In the genomic region with DNA sequence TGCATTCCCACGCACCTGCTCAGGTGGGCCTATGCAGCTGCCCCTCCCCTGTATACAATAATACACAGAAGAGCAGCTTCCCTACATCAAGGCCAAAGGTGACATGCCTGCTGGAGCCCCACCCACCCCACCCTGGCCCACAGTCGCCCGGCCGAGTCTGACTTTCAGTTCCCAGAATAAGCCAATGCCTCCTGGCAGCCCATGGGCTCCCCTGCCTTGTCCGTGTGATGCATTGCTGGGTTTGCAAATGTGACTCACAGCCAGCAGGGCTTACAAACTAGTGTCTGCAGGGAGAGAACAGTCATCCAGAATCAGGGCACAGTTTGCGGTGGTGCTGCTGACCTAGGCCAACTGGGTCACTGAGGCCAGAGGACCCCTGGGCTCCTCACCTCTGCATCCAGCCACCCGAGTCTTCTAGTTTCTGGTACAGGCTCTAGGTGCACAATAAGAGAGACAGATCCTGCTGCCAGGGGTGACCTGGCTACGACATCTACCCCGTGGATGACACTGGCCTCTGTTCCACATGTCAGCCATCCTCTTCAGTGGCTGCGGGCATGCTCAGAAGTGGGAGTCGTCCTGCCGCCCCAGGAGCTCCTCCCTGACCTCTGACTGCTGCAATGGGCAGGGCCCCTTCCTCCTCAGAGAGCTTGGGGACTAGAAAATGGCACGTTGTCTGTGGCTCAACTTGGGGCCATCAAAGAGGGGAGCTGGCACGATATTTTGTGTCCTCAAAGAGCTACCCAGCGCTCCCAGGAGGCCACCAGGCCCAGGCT, we compare ENCODE assay signal across 9 cellular contexts.
DNase-seq lines count a peak whose midpoint lies in the region; ATAC-seq and TF ChIP-seq lines count a peak whose summit lies in the region.
"Had no signal": no experiment of that assay in that cellular context is flagged by ENCODE, and none has a peak within 500 bp of the region (broad histone marks: within the 10 kb centered on the region; RNA-seq: fewer than 3 reads in every experiment).

No MANE protein-coding gene starts in this region.

- peaks cover 4% of the 10 kb centered on the region for H4K20me1 ChIP-seq in GM23338 (replicated peaks; ENCODE audit: insufficient read depth)

- H3K4me2 ChIP-seq in GM23338: no peak overlapping the region

- ATAC-seq in HG03175 (IDR thresholded peaks at IDR 0.05; ENCODE audit: unreplicated experiment): peak; percentile 60
- ATAC-seq in body of pancreas: no peak
- ATAC-seq in lower lobe of right lung: peak; percentile 52 to 61
- ATAC-seq in GM23338: no peak
- no peak for ATAC-seq in HG02885 (IDR thresholded peaks at IDR 0.05; ENCODE audit: poor library complexity, unreplicated experiment)

- intact Hi-C loops in body of pancreas (cut with DNase I): no loop called here
- intact Hi-C loops in lower lobe of right lung (cut with DNase I): no loop called here

- no peaks in the 10 kb centered on the region for H3K27me3 ChIP-seq in body of pancreas
- no peaks in the 10 kb centered on the region for H3K27me3 ChIP-seq in lower lobe of right lung (ENCODE audit: low read depth)
- H3K27me3 ChIP-seq in GM23338 (ENCODE audit: insufficient read depth): no peaks in the 10 kb centered on the region

- no peak overlapping the region for H3K4me3 Mint-ChIP-seq in GM23338

- H3K4me1 ChIP-seq in body of pancreas: peaks cover 42% of the 10 kb centered on the region
- peaks cover 37% of the 10 kb centered on the region for H3K4me1 ChIP-seq in lower lobe of right lung
- H3K4me1 ChIP-seq in GM23338 (ENCODE audit: insufficient read depth): no peaks in the 10 kb centered on the region

- H3K36me3 Mint-ChIP-seq in GM23338 (ENCODE audit: low read depth): peaks cover 6% of the 10 kb centered on the region; the same call in 1 of the 3 replicates

- no peak overlapping the region for H3K4me3 ChIP-seq in body of pancreas
- H3K4me3 ChIP-seq in lower lobe of right lung: no peak overlapping the region
- no peak overlapping the region for H3K4me3 ChIP-seq in GM23338

- WGBS in body of pancreas, 2 donors: 76 to 82% methylated on average over 13 to 15 of the region's 15 CpGs

- no peaks in the 10 kb centered on the region for H3K9me3 Mint-ChIP-seq in GM23338

- H3K9me3 ChIP-seq in body of pancreas (no peaks in the 10 kb centered on the region), lower lobe of right lung (no peaks in the 10 kb centered on the region)

- peaks cover 25% of the 10 kb centered on the region for H3K27me3 Mint-ChIP-seq in GM23338 (ENCODE audit: insufficient read depth, low read depth, poor library complexity)

- DNase-seq in AG08395 (ENCODE audit: low spot score): peak; percentile 90
- peak in 1 of 4 donors; percentile 54 for DNase-seq in body of pancreas
- peak; percentile 69 for DNase-seq in lower lobe of right lung
- no peak for DNase-seq in NCI-H1436 (lab: John Stamatoyannopoulos, UW)
- DNase-seq in GM23338 (ENCODE audit: low spot score): no peak
- DNase-seq in activated CD8-positive, alpha-beta memory T cell treated with anti-CD3 and anti-CD28 coated beads, Interleukin-2, amount 50 U/mL, for 48 hours: no peak
- DNase-seq: DND-41 had no signal

- TF ChIP-seq CTCF in body of pancreas (IDR thresholded peaks at IDR 0.05): no peak
- no peak for TF ChIP-seq CTCF in lower lobe of right lung (IDR thresholded peaks at IDR 0.05)
- TF ChIP-seq CTCF in GM23338 (conservative IDR thresholded peaks at IDR 0.05; ENCODE audit: low read depth in 2 of 2): no peak

- peaks cover 39% of the 10 kb centered on the region for H3K79me2 ChIP-seq in GM23338 (replicated peaks; ENCODE audit: insufficient read depth)

- no peak overlapping the region for H3K27ac Mint-ChIP-seq in GM23338

- H3K9me2 ChIP-seq in GM23338 (ENCODE audit: insufficient read depth): no peaks in the 10 kb centered on the region

- no peak overlapping the region for H2AFZ ChIP-seq in GM23338

- peaks cover 32% of the 10 kb centered on the region for H3K4me1 Mint-ChIP-seq in GM23338

- TF ChIP-seq POLR2A in body of pancreas (IDR thresholded peaks at IDR 0.05): no peak

- peak overlapping the region in 3 of 4 donors; percentile 43 to 56 (median 55) for H3K27ac ChIP-seq in body of pancreas
- H3K27ac ChIP-seq in lower lobe of right lung: peak overlapping the region; percentile 11
- H3K27ac ChIP-seq in GM23338 (ENCODE audit: low read depth): no peak overlapping the region

- no peaks in the 10 kb centered on the region for H3F3A ChIP-seq in GM23338 (replicated peaks; ENCODE audit: low read depth)

- H3K36me3 ChIP-seq in body of pancreas (replicated peaks in 1 of 2; ENCODE audit: insufficient read depth in 1 of 2, low read depth in 2 of 2) (no peaks in the 10 kb centered on the region), lower lobe of right lung (no peaks in the 10 kb centered on the region), GM23338 (ENCODE audit: insufficient read depth) (no peaks in the 10 kb centered on the region)

TF ChIP-seq in GM23338, 12 proteins besides CTCF, POLR2A, EP300 and RAD21:
- TF ChIP-seq ETS1 (IDR thresholded peaks at IDR 0.05): no peak
- no peak for TF ChIP-seq JUNB (IDR thresholded peaks at IDR 0.05; ENCODE audit: unreplicated experiment)
- TF ChIP-seq STAT1 (IDR thresholded peaks at IDR 0.05; ENCODE audit: unreplicated experiment): no peak
TF ChIP-seq in GM23338: peak in this region for 0.

Comparison
In these comparisons a context has a peak if more than half of its experiments do, and no peak if none do; other contexts are left out.
1. DNase-seq: peak in AG08395 (single experiment) and lower lobe of right lung (single experiment); none in NCI-H1436 (single experiment), GM23338 (single experiment) and activated CD8-positive, alpha-beta memory T cell treated with anti-CD3 and anti-CD28 coated beads, Interleukin-2, amount 50 U/mL, for 48 hours (single experiment).
2. ATAC-seq: peak in HG03175 (single experiment) and lower lobe of right lung (2 of 2); none in body of pancreas (single experiment), GM23338 (single experiment) and HG02885 (single experiment).